In the genomic region with DNA sequence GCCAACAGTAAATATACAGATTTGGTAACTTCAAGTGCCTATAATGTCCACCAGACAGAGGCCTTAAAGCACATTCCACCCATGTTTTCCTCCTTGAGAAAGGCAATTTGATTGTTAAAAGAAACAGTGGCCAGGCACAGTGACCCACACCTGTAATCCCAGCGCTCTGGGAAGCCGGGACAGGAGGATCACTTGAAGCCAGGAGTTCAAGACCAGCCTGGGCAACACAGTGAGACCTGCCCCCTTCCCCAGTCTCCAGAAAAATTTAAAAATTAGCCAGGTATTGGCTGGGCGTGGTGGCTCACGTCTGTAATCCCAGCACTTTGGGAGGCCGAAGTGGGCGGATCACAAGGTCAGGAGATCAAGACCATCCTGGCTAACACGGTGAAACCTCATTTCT, we compare ENCODE assay signal across 8 cellular contexts. TPM values are rescaled to one million over a fixed set of nuclear protein-coding genes. Genes with fewer than 3 reads are reported as not detected.
DNase-seq lines count a peak whose midpoint lies in the region; ATAC-seq, FAIRE-seq and TF ChIP-seq lines count a peak whose summit lies in the region.
"Not testable (repeated sequence)": the region's sequence is repeated elsewhere in the genome, so short reads cannot be mapped to it uniquely, and the experiment has no call there.

No MANE protein-coding gene starts in this region.

- H3K36me3 Mint-ChIP-seq in Calu3 (ENCODE audit: insufficient read depth, unreplicated experiment): peaks cover 19% of the 10 kb centered on the region
- not testable (repeated sequence) for H3K36me3 Mint-ChIP-seq in MCF 10A (ENCODE audit: insufficient read depth, unreplicated experiment); stimulated activated memory B cell treated with anti-CD40 and anti-IgM and Interleukin-4, amounts not matched to agents 10 μg/mL and 1 μg/mL and 100 μg/mL, for 72 hours

- peaks cover 88% of the 10 kb centered on the region for H3K4me1 Mint-ChIP-seq in Calu3 (ENCODE audit: low read depth, unreplicated experiment)
- H3K4me1 Mint-ChIP-seq in MCF 10A (ENCODE audit: insufficient read depth, unreplicated experiment): peaks cover 40% of the 10 kb centered on the region
- peaks cover 78% of the 10 kb centered on the region for H3K4me1 Mint-ChIP-seq in stimulated activated memory B cell treated with anti-CD40 and anti-IgM and Interleukin-4, amounts not matched to agents 10 μg/mL and 1 μg/mL and 100 μg/mL, for 72 hours

- intact Hi-C loops in Calu3 (cut with micrococcal nuclease; ENCODE audit: unreplicated experiment): loop anchor here (5.0 kb wide), 1 partner anchor 38 kb away; no protein-coding TSS in a partner anchor
- intact Hi-C loops in MCF 10A (cut with micrococcal nuclease): loop anchor here (2.0 kb wide), 1 partner anchor 19 kb away; the partner anchor contains the start of gene PACSIN2
- intact Hi-C loops in lower lobe of right lung (cut with DNase I); pancreas (cut with DNase I); uterus (cut with DNase I; ENCODE audit: low total_unique reads): not testable (repeated sequence)

- TF ChIP-seq CTCF in Calu3 (IDR thresholded peaks at IDR 0.05; ENCODE audit: unreplicated experiment); RWPE1 (conservative IDR thresholded peaks at IDR 0.05; ENCODE audit: low read depth); MCF 10A (IDR thresholded peaks at IDR 0.05; ENCODE audit: unreplicated experiment); gastroesophageal sphincter (IDR thresholded peaks at IDR 0.05); lower lobe of right lung (IDR thresholded peaks at IDR 0.05); pancreas (IDR thresholded peaks at IDR 0.05); uterus (IDR thresholded peaks at IDR 0.05): not testable (repeated sequence)

- H3K4me1 ChIP-seq in gastroesophageal sphincter (peaks cover 7 to 91% (median 66%) of the 10 kb centered on the region in 3 donors), lower lobe of right lung (peaks cover 75% of the 10 kb centered on the region), pancreas (peaks cover 68 to 76% (median 72%) of the 10 kb centered on the region in 3 donors), uterus (peaks cover 0 to 20% of the 10 kb centered on the region in 2 donors)

- FAIRE-seq in pancreas (lab: Jason Lieb, UNC): not testable (repeated sequence)

- H3K27ac Mint-ChIP-seq in Calu3 (ENCODE audit: unreplicated experiment) (peak overlapping the region; percentile 76), MCF 10A (ENCODE audit: low read depth, unreplicated experiment) (peak overlapping the region; percentile 98)
- H3K27ac Mint-ChIP-seq in stimulated activated memory B cell treated with anti-CD40 and anti-IgM and Interleukin-4, amounts not matched to agents 10 μg/mL and 1 μg/mL and 100 μg/mL, for 72 hours: peak overlapping the region; percentile 89

- H3K27me3 ChIP-seq in gastroesophageal sphincter; lower lobe of right lung (ENCODE audit: low read depth); pancreas; uterus: not testable (repeated sequence)

- CTCF ChIA-PET in Calu3 (lab: Charles Lee): interaction anchor here (0.7 to 1.5 kb wide), 7 partner anchors 9 to 160 kb away, joined by 3 to 8 read pairs (median 6); partner anchors contain the start of gene PACSIN2
- CTCF ChIA-PET in RWPE1 (lab: Yijun Ruan, JAX): interaction anchor here (0.7 kb wide), 1 partner anchor 1306 kb away, joined by 3 read pairs; no protein-coding TSS in a partner anchor
- CTCF ChIA-PET in MCF 10A (lab: Yijun Ruan, JAX): interaction anchor here (0.6 to 1.4 kb wide), 3 partner anchors 39 to 121 kb away, joined by 3 to 6 read pairs (median 5); no protein-coding TSS in a partner anchor

- not testable (repeated sequence) for H3K9me3 ChIP-seq in gastroesophageal sphincter, lower lobe of right lung, pancreas, uterus

- H3K4me3 Mint-ChIP-seq in Calu3 (ENCODE audit: low read depth, unreplicated experiment): peak overlapping the region; percentile 63
- H3K4me3 Mint-ChIP-seq in MCF 10A (ENCODE audit: unreplicated experiment): peak overlapping the region; percentile 73
- H3K4me3 Mint-ChIP-seq in stimulated activated memory B cell treated with anti-CD40 and anti-IgM and Interleukin-4, amounts not matched to agents 10 μg/mL and 1 μg/mL and 100 μg/mL, for 72 hours: not testable (repeated sequence)

- not testable (repeated sequence) for BruUV-seq in Calu3 (replicated peaks; lab: Mats Ljungman, UMichigan); MCF 10A (replicated peaks; lab: Mats Ljungman, UMichigan)

- H3K9me3 Mint-ChIP-seq in Calu3 (ENCODE audit: low read depth, unreplicated experiment); MCF 10A (ENCODE audit: unreplicated experiment); stimulated activated memory B cell treated with anti-CD40 and anti-IgM and Interleukin-4, amounts not matched to agents 10 μg/mL and 1 μg/mL and 100 μg/mL, for 72 hours: not testable (repeated sequence)

- POLR2A ChIA-PET in RWPE1 (lab: Yijun Ruan, JAX; ENCODE audit: low non-redundant PET): not testable (repeated sequence)
- POLR2A ChIA-PET in MCF 10A (lab: Yijun Ruan, JAX): interaction anchor here (0.8 to 2.7 kb wide), 13 partner anchors 9 to 168 kb away, joined by 3 to 14 read pairs (median 5); partner anchors contain the start of gene PACSIN2

- not testable (repeated sequence) for TF ChIP-seq POLR2A in gastroesophageal sphincter (IDR thresholded peaks at IDR 0.05); uterus (IDR thresholded peaks at IDR 0.05)

- ATAC-seq in gastroesophageal sphincter; pancreas; stimulated activated memory B cell treated with anti-CD40 and anti-IgM and Interleukin-4, amounts not matched to agents 10 μg/mL and 1 μg/mL and 100 μg/mL, for 72 hours: not testable (repeated sequence)
- peak in 1 of 2 donors; percentile 1 for ATAC-seq in lower lobe of right lung

- TF ChIP-seq EP300 in gastroesophageal sphincter (IDR thresholded peaks at IDR 0.05): not testable (repeated sequence)

- WGBS in gastroesophageal sphincter (ENCODE audit: low coverage in 1 of 2), 2 donors: 51% methylated on average over 7 of the region's 7 CpGs; no CpG with 5 or more reads in 1 of the 2 donors
- WGBS in pancreas, 2 donors: 34 to 41% methylated on average over 7 of the region's 7 CpGs

- H3K4me3 ChIP-seq in gastroesophageal sphincter: peak overlapping the region in 1 of 2 donors; percentile 47
- not testable (repeated sequence) for H3K4me3 ChIP-seq in lower lobe of right lung, pancreas, uterus

- H3K27ac ChIP-seq in RWPE1 (peak overlapping the region; percentile 91), gastroesophageal sphincter (peak overlapping the region; percentile 89 to 93 (median 92)), lower lobe of right lung (peak overlapping the region; percentile 87), pancreas (peak overlapping the region; percentile 73 to 94 (median 86)), uterus (peak overlapping the region; percentile 69 to 70)

- not testable (repeated sequence) for H3K36me3 ChIP-seq in gastroesophageal sphincter, lower lobe of right lung, pancreas, uterus

- DNase-seq in Calu3; RWPE1 (ENCODE audit: low spot score); MCF 10A (ENCODE audit: unreplicated experiment); lower lobe of right lung; pancreas; uterus: not testable (repeated sequence)

- H3K27me3 Mint-ChIP-seq in Calu3 (ENCODE audit: unreplicated experiment); MCF 10A (ENCODE audit: insufficient read depth, unreplicated experiment); stimulated activated memory B cell treated with anti-CD40 and anti-IgM and Interleukin-4, amounts not matched to agents 10 μg/mL and 1 μg/mL and 100 μg/mL, for 72 hours: not testable (repeated sequence)

RNA-seq across cellular contexts. Expression of gene PACSIN2, which starts 19.3 kb away (rescaled TPM):
- 224 and 230 TPM in 2 replicates for total RNA-seq in Calu3 (2022)
- 66.5 and 67.3 TPM in 2 replicates for total RNA-seq in MCF 10A (2022)
- total RNA-seq in gastroesophageal sphincter: 100 to 1,000 TPM in 2 of 4 donors, 10 to 100 TPM in 2; 73.1 to 171 (median 107) TPM
- 104 TPM for total RNA-seq in lower lobe of right lung
- total RNA-seq in pancreas: 100 to 1,000 TPM in 2 of 6 donors, 10 to 100 TPM in 4; 65.2 to 109 (median 96.0) TPM
- 10 to 100 TPM; 45.1 to 90.6 TPM for polyA plus RNA-seq in pancreas
- 10 to 100 TPM; 34.4 to 66.1 (median 48.0) TPM for total RNA-seq in uterus
